ENCODE assay signal across 25 cellular contexts in the genomic region with DNA sequence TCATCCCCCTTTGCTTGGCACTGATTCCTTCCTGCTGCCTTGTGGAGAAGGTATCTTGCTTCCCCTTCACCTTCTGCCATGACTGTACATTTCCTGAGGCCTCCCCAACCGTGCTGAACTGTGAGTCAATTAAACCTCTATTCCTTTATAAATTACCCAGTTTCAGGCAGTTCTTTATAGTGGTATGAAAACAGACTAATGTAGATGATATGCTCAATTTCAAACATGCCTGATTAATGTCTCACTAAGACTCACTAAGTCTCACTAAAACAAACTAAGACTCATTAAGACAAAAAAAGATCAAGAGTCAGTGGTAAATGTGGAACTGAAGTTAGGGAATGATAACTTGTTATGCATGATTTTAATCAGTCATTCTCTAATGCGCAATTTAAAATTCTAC.
"Had no signal": no experiment of that assay in that cellular context is flagged by ENCODE, and none has a peak within 500 bp of the region (broad histone marks: within the 10 kb centered on the region; RNA-seq: fewer than 3 reads in every experiment).

No MANE protein-coding gene starts in this region.

- DNase-seq: activated CD4-positive, alpha-beta memory T cell treated with anti-CD3 and anti-CD28 coated beads for 36 hours; activated CD4-positive, alpha-beta T cell treated with anti-CD3 and anti-CD28 coated beads, Interleukin-2, amount 10 ng/mL, durations not matched to agents 24 days and 14 days; activated CD4-positive, CD25-positive, alpha-beta regulatory T cell treated with anti-CD3 and anti-CD28 coated beads, Interleukin-2, amount 50 U/mL, for 72 hours; activated CD8-positive, alpha-beta memory T cell treated with anti-CD3 and anti-CD28 coated beads, Interleukin-2, amount 50 U/mL, for 48 hours; activated T-cell treated with anti-CD3 and anti-CD28 coated beads, Interleukin-2, amount 50 U/mL, for 4 hours; endodermal cell; gastrocnemius medialis; midbrain; naive thymus-derived CD8-positive, alpha-beta T cell; nucleus accumbens; psoas muscle; stimulated activated CD4-positive, alpha-beta T cell treated with anti-CD3 and anti-CD28 coated beads, Interleukin-15, amount 100 ng/mL, for 24 hours; stimulated activated naive CD4-positive, alpha-beta T cell treated with Interleukin-2 at 50 U/mL for 16 hours; T-helper 9 cell; testis; transverse colon had no signal

- H3K9me3 Mint-ChIP-seq: activated CD4-positive, alpha-beta memory T cell treated with anti-CD3 and anti-CD28 coated beads for 36 hours; activated CD4-positive, alpha-beta T cell treated with anti-CD3 and anti-CD28 coated beads, Interleukin-2, amount 10 ng/mL, durations not matched to agents 24 days and 14 days; activated T-cell treated with anti-CD3 and anti-CD28 coated beads, Interleukin-2, amount 50 U/mL, for 4 hours; activated T-helper 2 cell treated with anti-CD3 and anti-CD28 coated beads, Interferon-gamma antibody, Interleukin-2, Interleukin-4, amounts not matched to agents 10 μg/mL and 5 μg/mL and 100 μg/mL, durations not matched to agents 14 hours and 24 hours and 36 hours; endodermal cell; neural crest cell; T-helper 1 cell treated with Interleukin-12 subunit alpha and Interleukin-12 subunit beta and Interleukin-4 antibody, amounts not matched to agents 30 μg/mL and 1 μg/mL, for 36 hours had no signal

- H3K27me3 ChIP-seq: esophagus muscularis mucosa, gastrocnemius medialis, hepatocyte, testis, transverse colon had no signal

- H2AFZ ChIP-seq: hepatocyte, parathyroid adenoma had no signal

- H3K4me1 ChIP-seq: esophagus muscularis mucosa, parathyroid adenoma, testis, transverse colon had no signal

- H3K27ac ChIP-seq: esophagus muscularis mucosa, gastrocnemius medialis, hepatocyte, parathyroid adenoma, psoas muscle, testis, transverse colon had no signal

- H3K27ac Mint-ChIP-seq: activated CD4-positive, alpha-beta memory T cell treated with anti-CD3 and anti-CD28 coated beads for 36 hours; activated CD4-positive, alpha-beta T cell treated with anti-CD3 and anti-CD28 coated beads, Interleukin-2, amount 10 ng/mL, durations not matched to agents 24 days and 14 days; activated T-helper 2 cell treated with anti-CD3 and anti-CD28 coated beads, Interferon-gamma antibody, Interleukin-2, Interleukin-4, amounts not matched to agents 10 μg/mL and 5 μg/mL and 100 μg/mL, durations not matched to agents 14 hours and 24 hours and 36 hours; dendritic cell treated with granulocyte-macrophage colony-stimulating factor and Interleukin-4, amounts not matched to agents 40 ng/mL and 50 ng/mL, for 4 days; endodermal cell; naive thymus-derived CD8-positive, alpha-beta T cell; T-helper 1 cell treated with Interleukin-12 subunit alpha and Interleukin-12 subunit beta and Interleukin-4 antibody, amounts not matched to agents 30 μg/mL and 1 μg/mL, for 36 hours had no signal

- H3K4me1 Mint-ChIP-seq: activated CD4-positive, alpha-beta T cell treated with anti-CD3 and anti-CD28 coated beads, Interleukin-2, amount 10 ng/mL, durations not matched to agents 24 days and 14 days; central memory CD8-positive, alpha-beta T cell; endodermal cell; naive thymus-derived CD8-positive, alpha-beta T cell had no signal

- H3K27me3 Mint-ChIP-seq: activated CD4-positive, alpha-beta memory T cell treated with anti-CD3 and anti-CD28 coated beads for 36 hours; activated CD4-positive, alpha-beta T cell treated with anti-CD3 and anti-CD28 coated beads, Interleukin-2, amount 10 ng/mL, durations not matched to agents 24 days and 14 days; central memory CD8-positive, alpha-beta T cell; dendritic cell treated with granulocyte-macrophage colony-stimulating factor and Interleukin-4, amounts not matched to agents 40 ng/mL and 50 ng/mL, for 4 days had no signal

- H3K36me3 ChIP-seq: gastrocnemius medialis, transverse colon had no signal

- H3K4me3 ChIP-seq: esophagus muscularis mucosa, gastrocnemius medialis, hepatocyte, psoas muscle, testis, transverse colon had no signal

- H3K4me3 Mint-ChIP-seq: activated CD4-positive, alpha-beta memory T cell treated with anti-CD3 and anti-CD28 coated beads for 36 hours; activated CD4-positive, alpha-beta T cell treated with anti-CD3 and anti-CD28 coated beads, Interleukin-2, amount 10 ng/mL, durations not matched to agents 24 days and 14 days; activated T-cell treated with anti-CD3 and anti-CD28 coated beads, Interleukin-2, amount 50 U/mL, for 4 hours; central memory CD8-positive, alpha-beta T cell; dendritic cell treated with granulocyte-macrophage colony-stimulating factor and Interleukin-4, amounts not matched to agents 40 ng/mL and 50 ng/mL, for 4 days; endodermal cell; naive thymus-derived CD8-positive, alpha-beta T cell; neural crest cell; T-helper 1 cell treated with Interleukin-12 subunit alpha and Interleukin-12 subunit beta and Interleukin-4 antibody, amounts not matched to agents 30 μg/mL and 1 μg/mL, for 36 hours had no signal

- H3K9ac ChIP-seq: parathyroid adenoma had no signal

- H3K36me3 Mint-ChIP-seq: activated CD4-positive, alpha-beta memory T cell treated with anti-CD3 and anti-CD28 coated beads for 36 hours; activated naive CD4-positive, alpha-beta T cell treated with anti-CD3 and anti-CD28 coated beads, Interleukin-2, amount 50 U/mL, for 72 hours; naive thymus-derived CD8-positive, alpha-beta T cell had no signal

- H3K79me2 ChIP-seq: hepatocyte, parathyroid adenoma had no signal

- H3K9me3 ChIP-seq: esophagus muscularis mucosa, gastrocnemius medialis, psoas muscle, testis, transverse colon had no signal

- ATAC-seq: activated naive CD4-positive, alpha-beta T cell treated with anti-CD3 and anti-CD28 coated beads, Interleukin-2, amount 50 U/mL, for 72 hours; activated T-cell treated with anti-CD3 and anti-CD28 coated beads, Interleukin-2, amount 50 U/mL, for 4 hours; gastrocnemius medialis; naive thymus-derived CD8-positive, alpha-beta T cell; psoas muscle had no signal

- H3K4me2 ChIP-seq: hepatocyte had no signal
